ENCODE assay signal across 1 cellular context in the genomic region with DNA sequence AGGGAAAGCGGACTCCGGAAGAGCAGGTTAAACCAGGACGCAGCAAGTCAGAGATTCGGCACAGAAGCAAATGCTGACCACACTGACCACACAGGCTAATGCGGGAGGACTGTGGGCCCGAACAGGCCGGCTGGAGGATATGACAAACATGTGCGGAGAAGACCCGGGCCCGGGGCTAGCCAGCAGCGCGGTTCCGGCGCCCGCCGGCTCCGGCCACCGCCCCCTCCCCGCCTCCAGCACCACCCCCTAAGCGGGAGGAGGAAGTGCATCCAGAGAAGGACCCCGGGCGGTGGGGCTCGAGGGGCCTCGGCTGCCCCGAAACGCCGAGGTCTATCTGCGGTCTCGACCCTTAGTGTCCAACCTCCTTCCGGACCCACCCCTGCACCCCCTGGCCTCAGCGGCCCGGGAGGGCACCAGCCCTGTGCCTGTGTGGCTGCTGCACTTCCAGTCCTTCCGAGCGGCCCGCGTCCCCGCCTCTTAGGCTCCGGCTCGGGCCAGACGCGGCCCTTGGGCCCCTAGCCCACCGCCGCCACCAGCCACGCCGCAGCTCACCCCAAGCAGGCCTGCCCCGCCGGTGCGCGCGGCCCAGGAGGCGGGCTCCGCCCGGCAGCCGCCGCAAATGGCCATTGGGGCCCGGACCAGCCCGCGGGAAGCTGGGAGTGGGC.
A peak's percentile ranks its signal among the peaks of the same experiment; 100 is the strongest.
TF ChIP-seq lines count a peak whose summit lies in the region.

No MANE protein-coding gene starts in this region.

TF ChIP-seq in K562, 482 proteins besides CTCF, POLR2A, EP300 and RAD21 (continued from another document and continues in another):
- TF ChIP-seq, protein P1, sequence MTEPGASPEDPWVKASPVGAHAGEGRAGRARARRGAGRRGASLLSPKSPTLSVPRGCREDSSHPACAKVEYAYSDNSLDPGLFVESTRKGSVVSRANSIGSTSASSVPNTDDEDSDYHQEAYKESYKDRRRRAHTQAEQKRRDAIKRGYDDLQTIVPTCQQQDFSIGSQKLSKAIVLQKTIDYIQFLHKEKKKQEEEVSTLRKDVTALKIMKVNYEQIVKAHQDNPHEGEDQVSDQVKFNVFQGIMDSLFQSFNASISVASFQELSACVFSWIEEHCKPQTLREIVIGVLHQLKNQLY (CRISPR knock-in tag; conservative IDR thresholded peaks at IDR 0.05) = no peak
- TF ChIP-seq, protein P2, sequence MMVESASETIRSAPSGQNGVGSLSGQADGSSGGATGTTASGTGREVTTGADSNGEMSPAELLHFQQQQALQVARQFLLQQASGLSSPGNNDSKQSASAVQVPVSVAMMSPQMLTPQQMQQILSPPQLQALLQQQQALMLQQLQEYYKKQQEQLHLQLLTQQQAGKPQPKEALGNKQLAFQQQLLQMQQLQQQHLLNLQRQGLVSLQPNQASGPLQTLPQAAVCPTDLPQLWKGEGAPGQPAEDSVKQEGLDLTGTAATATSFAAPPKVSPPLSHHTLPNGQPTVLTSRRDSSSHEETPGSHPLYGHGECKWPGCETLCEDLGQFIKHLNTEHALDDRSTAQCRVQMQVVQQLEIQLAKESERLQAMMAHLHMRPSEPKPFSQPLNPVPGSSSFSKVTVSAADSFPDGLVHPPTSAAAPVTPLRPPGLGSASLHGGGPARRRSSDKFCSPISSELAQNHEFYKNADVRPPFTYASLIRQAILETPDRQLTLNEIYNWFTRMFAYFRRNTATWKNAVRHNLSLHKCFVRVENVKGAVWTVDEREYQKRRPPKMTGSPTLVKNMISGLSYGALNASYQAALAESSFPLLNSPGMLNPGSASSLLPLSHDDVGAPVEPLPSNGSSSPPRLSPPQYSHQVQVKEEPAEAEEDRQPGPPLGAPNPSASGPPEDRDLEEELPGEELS (CRISPR knock-in tag; IDR thresholded peaks at IDR 0.05; ENCODE audit: borderline replicate concordance) = no peak
- TF ChIP-seq, protein P3, sequence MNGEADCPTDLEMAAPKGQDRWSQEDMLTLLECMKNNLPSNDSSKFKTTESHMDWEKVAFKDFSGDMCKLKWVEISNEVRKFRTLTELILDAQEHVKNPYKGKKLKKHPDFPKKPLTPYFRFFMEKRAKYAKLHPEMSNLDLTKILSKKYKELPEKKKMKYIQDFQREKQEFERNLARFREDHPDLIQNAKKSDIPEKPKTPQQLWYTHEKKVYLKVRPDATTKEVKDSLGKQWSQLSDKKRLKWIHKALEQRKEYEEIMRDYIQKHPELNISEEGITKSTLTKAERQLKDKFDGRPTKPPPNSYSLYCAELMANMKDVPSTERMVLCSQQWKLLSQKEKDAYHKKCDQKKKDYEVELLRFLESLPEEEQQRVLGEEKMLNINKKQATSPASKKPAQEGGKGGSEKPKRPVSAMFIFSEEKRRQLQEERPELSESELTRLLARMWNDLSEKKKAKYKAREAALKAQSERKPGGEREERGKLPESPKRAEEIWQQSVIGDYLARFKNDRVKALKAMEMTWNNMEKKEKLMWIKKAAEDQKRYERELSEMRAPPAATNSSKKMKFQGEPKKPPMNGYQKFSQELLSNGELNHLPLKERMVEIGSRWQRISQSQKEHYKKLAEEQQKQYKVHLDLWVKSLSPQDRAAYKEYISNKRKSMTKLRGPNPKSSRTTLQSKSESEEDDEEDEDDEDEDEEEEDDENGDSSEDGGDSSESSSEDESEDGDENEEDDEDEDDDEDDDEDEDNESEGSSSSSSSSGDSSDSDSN (IDR thresholded peaks at IDR 0.05; ENCODE audit: borderline replicate concordance in 1 of 2, low read depth in 2 of 2, low read length in 2 of 2) = peak; percentile 54 to 64; a peak in 3 of 4 replicates
- no peak for TF ChIP-seq ZNF174 (CRISPR knock-in tag; IDR thresholded peaks at IDR 0.05)
- TF ChIP-seq, protein P4, sequence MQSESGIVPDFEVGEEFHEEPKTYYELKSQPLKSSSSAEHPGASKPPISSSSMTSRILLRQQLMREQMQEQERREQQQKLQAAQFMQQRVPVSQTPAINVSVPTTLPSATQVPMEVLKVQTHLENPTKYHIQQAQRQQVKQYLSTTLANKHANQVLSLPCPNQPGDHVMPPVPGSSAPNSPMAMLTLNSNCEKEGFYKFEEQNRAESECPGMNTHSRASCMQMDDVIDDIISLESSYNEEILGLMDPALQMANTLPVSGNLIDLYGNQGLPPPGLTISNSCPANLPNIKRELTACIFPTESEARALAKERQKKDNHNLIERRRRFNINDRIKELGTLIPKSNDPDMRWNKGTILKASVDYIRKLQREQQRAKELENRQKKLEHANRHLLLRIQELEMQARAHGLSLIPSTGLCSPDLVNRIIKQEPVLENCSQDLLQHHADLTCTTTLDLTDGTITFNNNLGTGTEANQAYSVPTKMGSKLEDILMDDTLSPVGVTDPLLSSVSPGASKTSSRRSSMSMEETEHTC (IDR thresholded peaks at IDR 0.05) = no peak
- no peak for TF ChIP-seq NCOA6 (IDR thresholded peaks at IDR 0.05)
- TF ChIP-seq KAT7 (CRISPR knock-in tag; IDR thresholded peaks at IDR 0.05; ENCODE audit: borderline replicate concordance) = no peak
- TF ChIP-seq HCFC1 (IDR thresholded peaks at IDR 0.05; ENCODE audit: low read depth, low read length) = no peak
- no peak for TF ChIP-seq MEIS2 (IDR thresholded peaks at IDR 0.05; ENCODE audit: partially characterized antibody)
- TF ChIP-seq HDAC6 (IDR thresholded peaks at IDR 0.05; ENCODE audit: low read depth, low read length) = no peak
- TF ChIP-seq EGR1 (conservative IDR thresholded peaks at IDR 0.05) = peak; percentile 59
- no peak for TF ChIP-seq TSC22D4 (tag; IDR thresholded peaks at IDR 0.05)
- TF ChIP-seq HSF4 (CRISPR knock-in tag; IDR thresholded peaks at IDR 0.05; ENCODE audit: borderline replicate concordance) = no peak
- TF ChIP-seq, protein P5, sequence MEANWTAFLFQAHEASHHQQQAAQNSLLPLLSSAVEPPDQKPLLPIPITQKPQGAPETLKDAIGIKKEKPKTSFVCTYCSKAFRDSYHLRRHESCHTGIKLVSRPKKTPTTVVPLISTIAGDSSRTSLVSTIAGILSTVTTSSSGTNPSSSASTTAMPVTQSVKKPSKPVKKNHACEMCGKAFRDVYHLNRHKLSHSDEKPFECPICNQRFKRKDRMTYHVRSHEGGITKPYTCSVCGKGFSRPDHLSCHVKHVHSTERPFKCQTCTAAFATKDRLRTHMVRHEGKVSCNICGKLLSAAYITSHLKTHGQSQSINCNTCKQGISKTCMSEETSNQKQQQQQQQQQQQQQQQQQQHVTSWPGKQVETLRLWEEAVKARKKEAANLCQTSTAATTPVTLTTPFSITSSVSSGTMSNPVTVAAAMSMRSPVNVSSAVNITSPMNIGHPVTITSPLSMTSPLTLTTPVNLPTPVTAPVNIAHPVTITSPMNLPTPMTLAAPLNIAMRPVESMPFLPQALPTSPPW (CRISPR knock-in tag; IDR thresholded peaks at IDR 0.05) = peak; percentile 62
- TF ChIP-seq, protein P6, sequence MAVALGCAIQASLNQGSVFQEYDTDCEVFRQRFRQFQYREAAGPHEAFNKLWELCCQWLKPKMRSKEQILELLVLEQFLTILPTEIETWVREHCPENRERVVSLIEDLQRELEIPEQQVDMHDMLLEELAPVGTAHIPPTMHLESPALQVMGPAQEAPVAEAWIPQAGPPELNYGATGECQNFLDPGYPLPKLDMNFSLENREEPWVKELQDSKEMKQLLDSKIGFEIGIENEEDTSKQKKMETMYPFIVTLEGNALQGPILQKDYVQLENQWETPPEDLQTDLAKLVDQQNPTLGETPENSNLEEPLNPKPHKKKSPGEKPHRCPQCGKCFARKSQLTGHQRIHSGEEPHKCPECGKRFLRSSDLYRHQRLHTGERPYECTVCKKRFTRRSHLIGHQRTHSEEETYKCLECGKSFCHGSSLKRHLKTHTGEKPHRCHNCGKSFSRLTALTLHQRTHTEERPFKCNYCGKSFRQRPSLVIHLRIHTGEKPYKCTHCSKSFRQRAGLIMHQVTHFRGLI (CRISPR knock-in tag; IDR thresholded peaks at IDR 0.05) = no peak
- peak; percentile 56 for TF ChIP-seq PML (IDR thresholded peaks at IDR 0.05; ENCODE audit: low read length)
- TF ChIP-seq ZNF41 (CRISPR knock-in tag; conservative IDR thresholded peaks at IDR 0.05) = no peak
- TF ChIP-seq KAT2B (IDR thresholded peaks at IDR 0.05; ENCODE audit: low read depth, low read length) = no peak
- 0 out of 2 replicates have a peak, but pooled peaks have one; percentile 46 for TF ChIP-seq GATAD2B (IDR thresholded peaks at IDR 0.05; ENCODE audit: borderline replicate concordance)
- no peak for TF ChIP-seq NR2F6 (CRISPR knock-in tag; IDR thresholded peaks at IDR 0.05)
- TF ChIP-seq JUND (IDR thresholded peaks at IDR 0.05; ENCODE audit: borderline replicate concordance, low read depth, low read length) = no peak
- no peak for TF ChIP-seq JUND (tag; IDR thresholded peaks at IDR 0.05; ENCODE audit: borderline replicate concordance, low read depth, low read length)
- TF ChIP-seq RNF2 (IDR thresholded peaks at IDR 0.05) = 0 out of 2 replicates have a peak, but pooled peaks have one; percentile 11
- no peak for TF ChIP-seq HNRNPUL1 (IDR thresholded peaks at IDR 0.05; ENCODE audit: low read length)
- TF ChIP-seq, protein P7, sequence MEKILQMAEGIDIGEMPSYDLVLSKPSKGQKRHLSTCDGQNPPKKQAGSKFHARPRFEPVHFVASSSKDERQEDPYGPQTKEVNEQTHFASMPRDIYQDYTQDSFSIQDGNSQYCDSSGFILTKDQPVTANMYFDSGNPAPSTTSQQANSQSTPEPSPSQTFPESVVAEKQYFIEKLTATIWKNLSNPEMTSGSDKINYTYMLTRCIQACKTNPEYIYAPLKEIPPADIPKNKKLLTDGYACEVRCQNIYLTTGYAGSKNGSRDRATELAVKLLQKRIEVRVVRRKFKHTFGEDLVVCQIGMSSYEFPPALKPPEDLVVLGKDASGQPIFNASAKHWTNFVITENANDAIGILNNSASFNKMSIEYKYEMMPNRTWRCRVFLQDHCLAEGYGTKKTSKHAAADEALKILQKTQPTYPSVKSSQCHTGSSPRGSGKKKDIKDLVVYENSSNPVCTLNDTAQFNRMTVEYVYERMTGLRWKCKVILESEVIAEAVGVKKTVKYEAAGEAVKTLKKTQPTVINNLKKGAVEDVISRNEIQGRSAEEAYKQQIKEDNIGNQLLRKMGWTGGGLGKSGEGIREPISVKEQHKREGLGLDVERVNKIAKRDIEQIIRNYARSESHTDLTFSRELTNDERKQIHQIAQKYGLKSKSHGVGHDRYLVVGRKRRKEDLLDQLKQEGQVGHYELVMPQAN (IDR thresholded peaks at IDR 0.05; ENCODE audit: borderline replicate concordance) = peak; percentile 62; the same call in 1 of the 2 replicates
- TF ChIP-seq RUNX1 (IDR thresholded peaks at IDR 0.05; ENCODE audit: low read depth) = no peak
- TF ChIP-seq ZNF165 (CRISPR knock-in tag; IDR thresholded peaks at IDR 0.05; ENCODE audit: borderline replicate concordance) = no peak
- TF ChIP-seq, protein P8, sequence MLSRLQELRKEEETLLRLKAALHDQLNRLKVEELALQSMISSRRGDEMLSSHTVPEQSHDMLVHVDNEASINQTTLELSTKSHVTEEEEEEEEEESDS (CRISPR knock-in tag; IDR thresholded peaks at IDR 0.05) = no peak
- TF ChIP-seq, protein P9, sequence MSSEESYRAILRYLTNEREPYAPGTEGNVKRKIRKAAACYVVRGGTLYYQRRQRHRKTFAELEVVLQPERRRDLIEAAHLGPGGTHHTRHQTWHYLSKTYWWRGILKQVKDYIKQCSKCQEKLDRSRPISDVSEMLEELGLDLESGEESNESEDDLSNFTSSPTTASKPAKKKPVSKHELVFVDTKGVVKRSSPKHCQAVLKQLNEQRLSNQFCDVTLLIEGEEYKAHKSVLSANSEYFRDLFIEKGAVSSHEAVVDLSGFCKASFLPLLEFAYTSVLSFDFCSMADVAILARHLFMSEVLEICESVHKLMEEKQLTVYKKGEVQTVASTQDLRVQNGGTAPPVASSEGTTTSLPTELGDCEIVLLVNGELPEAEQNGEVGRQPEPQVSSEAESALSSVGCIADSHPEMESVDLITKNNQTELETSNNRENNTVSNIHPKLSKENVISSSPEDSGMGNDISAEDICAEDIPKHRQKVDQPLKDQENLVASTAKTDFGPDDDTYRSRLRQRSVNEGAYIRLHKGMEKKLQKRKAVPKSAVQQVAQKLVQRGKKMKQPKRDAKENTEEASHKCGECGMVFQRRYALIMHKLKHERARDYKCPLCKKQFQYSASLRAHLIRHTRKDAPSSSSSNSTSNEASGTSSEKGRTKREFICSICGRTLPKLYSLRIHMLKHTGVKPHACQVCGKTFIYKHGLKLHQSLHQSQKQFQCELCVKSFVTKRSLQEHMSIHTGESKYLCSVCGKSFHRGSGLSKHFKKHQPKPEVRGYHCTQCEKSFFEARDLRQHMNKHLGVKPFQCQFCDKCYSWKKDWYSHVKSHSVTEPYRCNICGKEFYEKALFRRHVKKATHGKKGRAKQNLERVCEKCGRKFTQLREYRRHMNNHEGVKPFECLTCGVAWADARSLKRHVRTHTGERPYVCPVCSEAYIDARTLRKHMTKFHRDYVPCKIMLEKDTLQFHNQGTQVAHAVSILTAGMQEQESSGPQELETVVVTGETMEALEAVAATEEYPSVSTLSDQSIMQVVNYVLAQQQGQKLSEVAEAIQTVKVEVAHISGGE (CRISPR knock-in tag; IDR thresholded peaks at IDR 0.05) = peak in 1 of 3 experiments; percentile 83; a peak in 2 of 6 replicates
- TF ChIP-seq ZNF133 (CRISPR knock-in tag; IDR thresholded peaks at IDR 0.05) = no peak
- peak; percentile 44 for TF ChIP-seq FUS (optimal IDR thresholded peaks at IDR 0.05; ENCODE audit: low read depth, low read length)
- TF ChIP-seq ZFPM2 (CRISPR knock-in tag; IDR thresholded peaks at IDR 0.05) = no peak
- TF ChIP-seq ZNF644 (tag; IDR thresholded peaks at IDR 0.05; ENCODE audit: low read depth) = no peak
- TF ChIP-seq U2AF1 (optimal IDR thresholded peaks at IDR 0.05; ENCODE audit: low read depth, low read length) = no peak
- no peak for TF ChIP-seq NR4A1 (CRISPR knock-in tag; IDR thresholded peaks at IDR 0.05)
- no peak for TF ChIP-seq NR4A1 (tag; IDR thresholded peaks at IDR 0.05)
- no peak for TF ChIP-seq SMAD2 (IDR thresholded peaks at IDR 0.05; ENCODE audit: low read depth, low read length)
- TF ChIP-seq ZNF217 (CRISPR knock-in tag; IDR thresholded peaks at IDR 0.05) = no peak
- no peak for TF ChIP-seq ZFP1 (CRISPR knock-in tag; IDR thresholded peaks at IDR 0.05)
- no peak for TF ChIP-seq TOE1 (IDR thresholded peaks at IDR 0.05; ENCODE audit: borderline replicate concordance)
- TF ChIP-seq TOE1 (CRISPR knock-in tag; IDR thresholded peaks at IDR 0.05; ENCODE audit: borderline replicate concordance, low read depth) = no peak
- TF ChIP-seq, protein P10, sequence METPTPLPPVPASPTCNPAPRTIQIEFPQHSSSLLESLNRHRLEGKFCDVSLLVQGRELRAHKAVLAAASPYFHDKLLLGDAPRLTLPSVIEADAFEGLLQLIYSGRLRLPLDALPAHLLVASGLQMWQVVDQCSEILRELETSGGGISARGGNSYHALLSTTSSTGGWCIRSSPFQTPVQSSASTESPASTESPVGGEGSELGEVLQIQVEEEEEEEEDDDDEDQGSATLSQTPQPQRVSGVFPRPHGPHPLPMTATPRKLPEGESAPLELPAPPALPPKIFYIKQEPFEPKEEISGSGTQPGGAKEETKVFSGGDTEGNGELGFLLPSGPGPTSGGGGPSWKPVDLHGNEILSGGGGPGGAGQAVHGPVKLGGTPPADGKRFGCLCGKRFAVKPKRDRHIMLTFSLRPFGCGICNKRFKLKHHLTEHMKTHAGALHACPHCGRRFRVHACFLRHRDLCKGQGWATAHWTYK (CRISPR knock-in tag; IDR thresholded peaks at IDR 0.05) = no peak
- TF ChIP-seq JUNB (CRISPR knock-in tag; conservative IDR thresholded peaks at IDR 0.05) = no peak
